15 cellular contexts compared by ENCODE assay signal in genomic region chr1:79811173-79811572, GRCh38.
DNase-seq lines count a peak whose midpoint lies in the region; FAIRE-seq lines count a peak whose summit lies in the region.
"Had no signal": no experiment of that assay in that cellular context is flagged by ENCODE, and none has a peak within 500 bp of the region (broad histone marks: within the 10 kb centered on the region; RNA-seq: fewer than 3 reads in every experiment).

No MANE protein-coding gene starts in this region.

- no peaks in the 10 kb centered on the region for H3K9me3 ChIP-seq in effector memory CD4-positive, alpha-beta T cell (ENCODE audit: control insufficient read depth, low read length)
- H3K9me3 ChIP-seq: sigmoid colon had no signal

- DNase-seq in EH (ENCODE audit: low read depth) (peak; percentile 93), RCC 7860 (ENCODE audit: low spot score) (peak; percentile 50), fibroblast of gingiva (ENCODE audit: low read depth) (peak; percentile 15), non-pigmented ciliary epithelial cell (ENCODE audit: low read depth) (peak; percentile 49), cortex of kidney (lab: John Stamatoyannopoulos, UW) (no peak), GF-D8 (lab: John Stamatoyannopoulos, UW) (no peak)
- no peak for DNase-seq in stimulated activated CD4-positive, alpha-beta T cell treated with anti-CD3 and anti-CD28 coated beads, Interleukin-4, amount 100 ng/mL, for 1 hour
- DNase-seq in effector memory CD4-positive, alpha-beta T cell = no peak
- DNase-seq: activated CD8-positive, alpha-beta memory T cell treated with anti-CD3 and anti-CD28 coated beads for 24 hours; activated naive CD4-positive, alpha-beta T cell treated with anti-CD3 and anti-CD28 coated beads for 36 hours; CD4-positive, alpha-beta T cell; naive B cell; NCI-H1092 treated with DMSO at 0.1 percent for 48 hours; NCI-H510A; sigmoid colon had no signal

- H3K27ac ChIP-seq in effector memory CD4-positive, alpha-beta T cell (ENCODE audit: insufficient read depth, low read length, poor library complexity, severe bottlenecking) = no peak overlapping the region

- FAIRE-seq in RCC 7860 (lab: Jason Lieb, UNC) = peak; percentile 21

- H3K27me3 ChIP-seq in effector memory CD4-positive, alpha-beta T cell (replicated peaks; ENCODE audit: control insufficient read depth, insufficient read depth, low read length, poor library complexity, severe bottlenecking) = no peaks in the 10 kb centered on the region
- H3K27me3 ChIP-seq: sigmoid colon had no signal

- H3K4me1 ChIP-seq in effector memory CD4-positive, alpha-beta T cell (ENCODE audit: control insufficient read depth, insufficient read depth, low read length, poor library complexity, severe bottlenecking) = no peaks in the 10 kb centered on the region

- H3K4me3 ChIP-seq in effector memory CD4-positive, alpha-beta T cell (ENCODE audit: insufficient read depth, low read depth, low read length, poor library complexity, severe bottlenecking) = no peak overlapping the region
- H3K4me3 ChIP-seq: sigmoid colon had no signal

- H3K36me3 ChIP-seq in effector memory CD4-positive, alpha-beta T cell (ENCODE audit: control insufficient read depth, insufficient read depth, low read length) = no peaks in the 10 kb centered on the region
- H3K36me3 ChIP-seq: sigmoid colon had no signal

Comparison
In these comparisons a context has a peak if more than half of its experiments do, and no peak if none do; other contexts are left out.
1. DNase-seq: peak in EH (single experiment), RCC 7860 (single experiment), fibroblast of gingiva (single experiment) and non-pigmented ciliary epithelial cell (single experiment); none in cortex of kidney (single experiment), stimulated activated CD4-positive, alpha-beta T cell treated with anti-CD3 and anti-CD28 coated beads, Interleukin-4, amount 100 ng/mL, for 1 hour (single experiment), effector memory CD4-positive, alpha-beta T cell (0 of 3) and GF-D8 (single experiment).